In genomic region chr7:42010751-42011150, GRCh38 we compare ENCODE assay signal across 20 cellular contexts.
"Had no signal": no experiment of that assay in that cellular context is flagged by ENCODE, and none has a peak within 500 bp of the region (broad histone marks: within the 10 kb centered on the region; RNA-seq: fewer than 3 reads in every experiment).

No MANE protein-coding gene starts in this region.

- H3K36me3 ChIP-seq: spleen, WERI-Rb-1 had no signal

- DNase-seq: activated CD4-positive, alpha-beta memory T cell treated with anti-CD3 and anti-CD28 coated beads for 36 hours; activated CD4-positive, alpha-beta T cell treated with anti-CD3 and anti-CD28 coated beads, Interleukin-2, amount 10 ng/mL, durations not matched to agents 24 days and 14 days; activated CD8-positive, alpha-beta memory T cell treated with anti-CD3 and anti-CD28 coated beads, Interleukin-2, amount 50 U/mL, for 4 hours; activated gamma-delta T cell treated with Interleukin-2 at 50 U/mL for 16 hours; activated naive CD4-positive, alpha-beta T cell treated with anti-CD3 and anti-CD28 coated beads, Interleukin-2, amount 50 U/mL, for 16 hours; activated T-cell treated with anti-CD3 and anti-CD28 coated beads, Interleukin-2, amount 50 U/mL, for 1 hour; body of pancreas; effector memory CD4-positive, alpha-beta T cell; foreskin fibroblast; heart left ventricle; hypothalamus; immature natural killer cell; right cardiac atrium; spleen; stimulated activated naive CD4-positive, alpha-beta T cell treated with Interleukin-2 at 50 U/mL for 16 hours; T1000; WERI-Rb-1 had no signal

- H3K27ac ChIP-seq: body of pancreas, heart left ventricle, spleen, tibial nerve, WERI-Rb-1 had no signal

- H3K4me1 ChIP-seq: spleen, tibial nerve had no signal

- ATAC-seq: activated CD4-positive, CD25-positive, alpha-beta regulatory T cell treated with anti-CD3 and anti-CD28 coated beads, Interleukin-2, amount 50 U/mL, for 24 hours; body of pancreas; heart left ventricle; natural killer cell treated with Interleukin-12 subunit alpha and Interleukin-12 subunit beta and Interleukin-15 and Interleukin-18, amount 100 ng/mL, for 72 hours; right cardiac atrium had no signal

- H3K4me3 ChIP-seq: body of pancreas, heart left ventricle, spleen, tibial nerve had no signal

- H3K27me3 ChIP-seq: body of pancreas, heart left ventricle, spleen, tibial nerve had no signal
